In genomic region chr3:195257454-195258448, GRCh38 we compare ENCODE assay signal across 11 cellular contexts. TPM values are rescaled to one million over a fixed set of nuclear protein-coding genes. Genes with fewer than 3 reads are reported as not detected.
DNase-seq lines count a peak whose midpoint lies in the region; ATAC-seq and TF ChIP-seq lines count a peak whose summit lies in the region.
"Had no signal": no experiment of that assay in that cellular context is flagged by ENCODE, and none has a peak within 500 bp of the region (broad histone marks: within the 10 kb centered on the region; RNA-seq: fewer than 3 reads in every experiment).

No MANE protein-coding gene starts in this region.

- no peaks in the 10 kb centered on the region for H3K36me3 Mint-ChIP-seq in chondrocyte (ENCODE audit: low read depth)

- peak overlapping the region; percentile 17 for H3K27ac Mint-ChIP-seq in chondrocyte (ENCODE audit: unreplicated experiment)

- DNase-seq in heart left ventricle = peak in 1 of 5 donors; percentile 46
- no peak for DNase-seq in Right ventricle myocardium superior
- DNase-seq in chondrocyte (ENCODE audit: low spot score) = no peak
- DNase-seq in vagina (ENCODE audit: extremely low spot score in 2 of 2) = no peak
- DNase-seq in germinal center (ENCODE audit: low spot score) = no peak
- no peak for DNase-seq in stimulated activated CD4-positive, alpha-beta T cell treated with anti-CD3 and anti-CD28 coated beads, Interleukin-2, amount 100 ng/mL, for 24 hours
- DNase-seq: effector CD4-positive, alpha-beta T cell; kidney; NCI-H446 treated with DMSO at 0.1 percent for 48 hours had no signal

- H3K27ac ChIP-seq in heart left ventricle = peak overlapping the region in 7 of 12 donors; percentile 24 to 97 (median 92)
- H3K27ac ChIP-seq in muscle layer of colon (ENCODE audit: low read depth, low read length) = peak overlapping the region; percentile 97
- H3K27ac ChIP-seq in vagina = peak overlapping the region; percentile 94

- ATAC-seq in heart left ventricle (no peak), Right ventricle myocardium superior (ENCODE audit: poor library complexity) (no peak), GM18868 (IDR thresholded peaks at IDR 0.05; ENCODE audit: unreplicated experiment) (no peak)

- H3K4me1 ChIP-seq in heart left ventricle (peaks cover 0 to 30% (median 22%) of the 10 kb centered on the region in 12 donors), muscle layer of colon (ENCODE audit: insufficient read depth, low read length) (peaks cover 42% of the 10 kb centered on the region), vagina (peaks cover 56% of the 10 kb centered on the region)

- H3K27me3 Mint-ChIP-seq in chondrocyte (ENCODE audit: low read depth) = no peaks in the 10 kb centered on the region

- TF ChIP-seq POLR2A in heart left ventricle (IDR thresholded peaks at IDR 0.05) = no peak
- TF ChIP-seq POLR2A in vagina (IDR thresholded peaks at IDR 0.05) = no peak

- H3K4me1 Mint-ChIP-seq in chondrocyte (ENCODE audit: low read depth) = peaks cover 60% of the 10 kb centered on the region

- H3K27me3 ChIP-seq in heart left ventricle (no peaks in the 10 kb centered on the region), muscle layer of colon (ENCODE audit: control insufficient read depth in 1 of 2, insufficient read depth in 2 of 2, low read length in 2 of 2) (no peaks in the 10 kb centered on the region), vagina (no peaks in the 10 kb centered on the region)

- H3K4me3 ChIP-seq in heart left ventricle = no peak overlapping the region
- peak overlapping the region in 1 of 2 donors; percentile 2 for H3K4me3 ChIP-seq in muscle layer of colon (ENCODE audit: low read depth in 1 of 2, low read length in 2 of 2)
- H3K4me3 ChIP-seq in vagina = no peak overlapping the region

- peak overlapping the region; percentile 40 for H3K9ac ChIP-seq in muscle layer of colon (ENCODE audit: low read length)

- intact Hi-C loops in heart left ventricle (cut with DNase I) (loop anchor here in 9 of 10 donors (2.0 to 10.0 kb wide), 16 partner anchors 73 to 585 kb away; partner anchors contain the start of gene LSG1 (in 1 of the 9)), Right ventricle myocardium superior (cut with DNase I) (loop anchor here (10.0 kb wide), 1 partner anchor 133 kb away; no protein-coding TSS in a partner anchor), vagina (cut with DNase I) (loop anchor here (2.0 to 10.0 kb wide), 3 partner anchors 53 to 575 kb away; no protein-coding TSS in a partner anchor)

- H3K4me3 Mint-ChIP-seq in chondrocyte (ENCODE audit: unreplicated experiment) = no peak overlapping the region

- H3K9me3 Mint-ChIP-seq in chondrocyte (ENCODE audit: low read depth) = no peaks in the 10 kb centered on the region

- WGBS in heart left ventricle, 4 donors = 83 to 94% (median 89%) methylated on average over 14 to 16 of the region's 16 CpGs

- H3K36me3 ChIP-seq in heart left ventricle (no peaks in the 10 kb centered on the region), muscle layer of colon (ENCODE audit: insufficient read depth, low read length) (no peaks in the 10 kb centered on the region), vagina (no peaks in the 10 kb centered on the region)

- TF ChIP-seq CTCF in heart left ventricle (IDR thresholded peaks at IDR 0.05) = no peak
- TF ChIP-seq CTCF in chondrocyte (IDR thresholded peaks at IDR 0.05) = no peak
- no peak for TF ChIP-seq CTCF in vagina (IDR thresholded peaks at IDR 0.05)

- H3K9me3 ChIP-seq in heart left ventricle (no peaks in the 10 kb centered on the region), muscle layer of colon (ENCODE audit: low read length) (no peaks in the 10 kb centered on the region), vagina (no peaks in the 10 kb centered on the region)

RNA-seq across cellular contexts. Expression of gene XXYLT1, which starts 13.2 kb away (rescaled TPM):
- 1 to 10 TPM; 2.1 to 8.6 (median 5.5) TPM for total RNA-seq in heart left ventricle
- polyA plus RNA-seq in heart left ventricle = 1 to 10 TPM; 1.9 to 4.8 TPM
- 2.6 TPM for total RNA-seq in Right ventricle myocardium superior
- 32.7 to 51.3 TPM (median 33.6 TPM) in 3 replicates for total RNA-seq in chondrocyte
- total RNA-seq in vagina = 14.5 TPM
